In the genomic region with DNA sequence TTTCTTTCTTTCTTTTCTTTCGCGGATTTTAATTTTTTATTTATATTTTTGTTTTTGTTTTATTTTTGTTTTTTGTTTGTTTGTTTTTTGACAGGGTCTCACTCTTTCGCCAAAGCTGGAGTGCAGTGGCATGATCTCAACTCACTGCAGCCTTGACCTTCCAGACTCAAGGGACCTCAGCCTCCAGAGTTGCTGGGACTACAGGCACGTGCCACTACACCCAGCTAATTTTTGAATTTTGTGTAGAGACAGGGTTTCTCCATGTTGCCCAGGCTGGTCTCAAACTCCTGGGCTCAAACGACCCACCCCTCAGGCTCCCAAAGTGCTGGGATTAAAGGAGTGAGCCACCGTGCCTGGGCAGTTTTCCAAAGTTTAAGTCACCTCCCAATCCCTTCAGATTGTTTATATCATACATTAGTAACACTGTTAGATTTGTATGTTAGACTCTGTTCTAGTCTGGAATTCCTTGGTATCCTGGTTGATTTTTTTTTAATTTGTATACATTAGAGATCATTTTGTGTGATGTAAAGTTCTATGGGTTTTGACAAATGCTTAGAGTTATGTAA, we compare ENCODE assay signal across 1 cellular context.
TF ChIP-seq lines count a peak whose summit lies in the region.

No MANE protein-coding gene starts in this region.

TF ChIP-seq in SK-N-SH, 30 proteins besides CTCF, POLR2A, EP300 and RAD21 (continued from another document):
- TF ChIP-seq, protein P1, sequence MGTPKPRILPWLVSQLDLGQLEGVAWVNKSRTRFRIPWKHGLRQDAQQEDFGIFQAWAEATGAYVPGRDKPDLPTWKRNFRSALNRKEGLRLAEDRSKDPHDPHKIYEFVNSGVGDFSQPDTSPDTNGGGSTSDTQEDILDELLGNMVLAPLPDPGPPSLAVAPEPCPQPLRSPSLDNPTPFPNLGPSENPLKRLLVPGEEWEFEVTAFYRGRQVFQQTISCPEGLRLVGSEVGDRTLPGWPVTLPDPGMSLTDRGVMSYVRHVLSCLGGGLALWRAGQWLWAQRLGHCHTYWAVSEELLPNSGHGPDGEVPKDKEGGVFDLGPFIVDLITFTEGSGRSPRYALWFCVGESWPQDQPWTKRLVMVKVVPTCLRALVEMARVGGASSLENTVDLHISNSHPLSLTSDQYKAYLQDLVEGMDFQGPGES (IDR thresholded peaks at IDR 0.05; ENCODE audit: low read depth, low read length): no peak
- TF ChIP-seq GATA2 (CRISPR knock-in tag; IDR thresholded peaks at IDR 0.05): no peak
- TF ChIP-seq, protein P2, sequence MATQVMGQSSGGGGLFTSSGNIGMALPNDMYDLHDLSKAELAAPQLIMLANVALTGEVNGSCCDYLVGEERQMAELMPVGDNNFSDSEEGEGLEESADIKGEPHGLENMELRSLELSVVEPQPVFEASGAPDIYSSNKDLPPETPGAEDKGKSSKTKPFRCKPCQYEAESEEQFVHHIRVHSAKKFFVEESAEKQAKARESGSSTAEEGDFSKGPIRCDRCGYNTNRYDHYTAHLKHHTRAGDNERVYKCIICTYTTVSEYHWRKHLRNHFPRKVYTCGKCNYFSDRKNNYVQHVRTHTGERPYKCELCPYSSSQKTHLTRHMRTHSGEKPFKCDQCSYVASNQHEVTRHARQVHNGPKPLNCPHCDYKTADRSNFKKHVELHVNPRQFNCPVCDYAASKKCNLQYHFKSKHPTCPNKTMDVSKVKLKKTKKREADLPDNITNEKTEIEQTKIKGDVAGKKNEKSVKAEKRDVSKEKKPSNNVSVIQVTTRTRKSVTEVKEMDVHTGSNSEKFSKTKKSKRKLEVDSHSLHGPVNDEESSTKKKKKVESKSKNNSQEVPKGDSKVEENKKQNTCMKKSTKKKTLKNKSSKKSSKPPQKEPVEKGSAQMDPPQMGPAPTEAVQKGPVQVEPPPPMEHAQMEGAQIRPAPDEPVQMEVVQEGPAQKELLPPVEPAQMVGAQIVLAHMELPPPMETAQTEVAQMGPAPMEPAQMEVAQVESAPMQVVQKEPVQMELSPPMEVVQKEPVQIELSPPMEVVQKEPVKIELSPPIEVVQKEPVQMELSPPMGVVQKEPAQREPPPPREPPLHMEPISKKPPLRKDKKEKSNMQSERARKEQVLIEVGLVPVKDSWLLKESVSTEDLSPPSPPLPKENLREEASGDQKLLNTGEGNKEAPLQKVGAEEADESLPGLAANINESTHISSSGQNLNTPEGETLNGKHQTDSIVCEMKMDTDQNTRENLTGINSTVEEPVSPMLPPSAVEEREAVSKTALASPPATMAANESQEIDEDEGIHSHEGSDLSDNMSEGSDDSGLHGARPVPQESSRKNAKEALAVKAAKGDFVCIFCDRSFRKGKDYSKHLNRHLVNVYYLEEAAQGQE (IDR thresholded peaks at IDR 0.05; ENCODE audit: low read depth, low read length): no peak
- TF ChIP-seq, protein P3, sequence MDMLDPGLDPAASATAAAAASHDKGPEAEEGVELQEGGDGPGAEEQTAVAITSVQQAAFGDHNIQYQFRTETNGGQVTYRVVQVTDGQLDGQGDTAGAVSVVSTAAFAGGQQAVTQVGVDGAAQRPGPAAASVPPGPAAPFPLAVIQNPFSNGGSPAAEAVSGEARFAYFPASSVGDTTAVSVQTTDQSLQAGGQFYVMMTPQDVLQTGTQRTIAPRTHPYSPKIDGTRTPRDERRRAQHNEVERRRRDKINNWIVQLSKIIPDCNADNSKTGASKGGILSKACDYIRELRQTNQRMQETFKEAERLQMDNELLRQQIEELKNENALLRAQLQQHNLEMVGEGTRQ (IDR thresholded peaks at IDR 0.05; ENCODE audit: borderline replicate concordance, low read depth, low read length): no peak
- no peak for TF ChIP-seq FOXJ3 (CRISPR knock-in tag; IDR thresholded peaks at IDR 0.05)
